8 cellular contexts compared by ENCODE assay signal in the genomic region with DNA sequence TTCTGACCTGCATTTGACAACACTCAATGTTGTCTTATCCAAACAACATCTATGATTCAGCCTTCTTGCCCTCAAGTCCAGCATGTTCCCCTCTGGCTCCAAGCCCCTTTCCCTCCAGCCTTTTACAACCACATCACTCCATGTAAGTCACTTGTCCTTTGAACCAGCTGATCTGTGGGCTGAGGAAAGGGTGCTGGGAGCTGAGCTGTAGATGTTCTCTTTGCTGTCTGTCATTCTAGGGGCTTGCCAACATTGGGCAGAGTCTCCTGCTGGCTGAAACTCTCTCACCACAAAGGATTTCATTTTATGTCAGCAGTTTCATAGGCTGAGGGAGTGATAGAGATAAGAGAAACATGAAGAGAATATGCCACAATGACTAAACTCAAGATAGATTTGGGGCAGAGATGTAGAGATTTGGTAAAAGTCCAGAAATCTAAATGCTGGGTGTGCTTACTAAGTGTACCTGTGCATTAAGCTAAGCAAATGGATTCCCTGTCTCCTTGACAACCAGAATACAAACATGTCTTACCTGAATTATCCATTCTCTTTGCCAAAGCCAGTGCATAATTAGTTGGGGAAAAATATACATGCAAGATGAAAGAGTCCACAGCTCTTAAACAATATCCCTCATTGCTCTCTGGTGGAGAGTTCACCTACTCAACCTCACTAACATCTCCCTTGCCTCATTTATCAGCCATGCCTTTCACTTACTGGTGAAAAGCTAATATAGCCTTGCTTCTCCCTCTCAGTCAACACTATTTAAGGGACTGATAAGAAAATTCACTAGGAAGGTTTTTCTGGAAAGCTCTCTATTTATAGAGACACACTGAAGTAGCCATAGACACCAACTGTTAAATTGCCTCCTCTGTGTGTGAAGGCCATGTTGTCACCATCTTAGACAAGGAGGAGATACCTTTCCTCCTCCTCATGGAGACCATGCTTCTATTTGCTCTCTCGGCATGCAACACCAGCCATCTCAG.
DNase-seq lines count a peak whose midpoint lies in the region; ATAC-seq and TF ChIP-seq lines count a peak whose summit lies in the region.

No MANE protein-coding gene starts in this region.

- POLR2A ChIA-PET in Caco-2 (lab: Charles Lee), result no interaction called here

- CTCF ChIA-PET in Caco-2 (lab: Charles Lee), result interaction anchor here (0.7 kb wide), 1 partner anchor 236 kb away, joined by 3 read pairs; no protein-coding TSS in a partner anchor

- no peaks in the 10 kb centered on the region for H3K27me3 Mint-ChIP-seq in Caco-2 (ENCODE audit: insufficient read depth, unreplicated experiment)

- peak overlapping the region; percentile 9 for H3K27ac Mint-ChIP-seq in Caco-2 (ENCODE audit: unreplicated experiment)

- H3K27me3 ChIP-seq in Caco-2 (replicated peaks; ENCODE audit: control insufficient read depth, insufficient read depth, low read length) (no peaks in the 10 kb centered on the region), brain microvascular endothelial cell (replicated peaks) (no peaks in the 10 kb centered on the region)

- BruUV-seq in Caco-2 (replicated peaks; lab: Mats Ljungman, UMichigan), result no TSS peak

- no peak overlapping the region for H3K4me3 ChIP-seq in Caco-2 (ENCODE audit: low read depth, low read length)
- H3K4me3 ChIP-seq in brain microvascular endothelial cell (ENCODE audit: low read depth, low read length), result no peak overlapping the region

- no peaks in the 10 kb centered on the region for H3K9me3 ChIP-seq in Caco-2

- in situ Hi-C loops in brain microvascular endothelial cell (cut with HindIII; ENCODE audit: low pct_ligation_motif_present, low sequenced_read_pairs), result no loop called here

- peaks cover 6% of the 10 kb centered on the region for H3K36me3 Mint-ChIP-seq in Caco-2 (ENCODE audit: insufficient read depth, unreplicated experiment)

- ATAC-seq in GM19397 (IDR thresholded peaks at IDR 0.05; ENCODE audit: unreplicated experiment) (peak; percentile 83), HG03520 (IDR thresholded peaks at IDR 0.05; ENCODE audit: unreplicated experiment) (peak; percentile 77)

- peaks cover 32% of the 10 kb centered on the region for H3K4me1 Mint-ChIP-seq in Caco-2 (ENCODE audit: low read depth, unreplicated experiment)

- H3K9me3 Mint-ChIP-seq in Caco-2 (ENCODE audit: unreplicated experiment), result no peaks in the 10 kb centered on the region

- DNase-seq in Caco-2 (no peak), brain microvascular endothelial cell (peak; percentile 60), AG08395 (ENCODE audit: low spot score) (no peak), NCI-H524 (lab: John Stamatoyannopoulos, UW) (no peak), NCI-H187 (lab: John Stamatoyannopoulos, UW) (no peak), NCI-H2227 (lab: John Stamatoyannopoulos, UW; ENCODE audit: unreplicated experiment) (no peak)

- TF ChIP-seq CTCF in Caco-2 (IDR thresholded peaks at IDR 0.05; ENCODE audit: insufficient read depth in 1 of 2, low read depth in 1 of 2, low read length in 1 of 2, severe bottlenecking in 1 of 2, unreplicated experiment in 1 of 2) (no peak), brain microvascular endothelial cell (IDR thresholded peaks at IDR 0.05; ENCODE audit: low read depth, low read length, missing control alignments) (no peak)

- no peak overlapping the region for H3K4me3 Mint-ChIP-seq in Caco-2 (ENCODE audit: unreplicated experiment)

- H3K36me3 ChIP-seq in Caco-2 (ENCODE audit: control insufficient read depth, insufficient read depth, low read length), result no peaks in the 10 kb centered on the region
- no peaks in the 10 kb centered on the region for H3K36me3 ChIP-seq in brain microvascular endothelial cell (replicated peaks)

- H3K27ac ChIP-seq in brain microvascular endothelial cell, result peak overlapping the region; percentile 14

- intact Hi-C loops in Caco-2 (cut with micrococcal nuclease; ENCODE audit: unreplicated experiment), result no loop called here

- peaks cover 24% of the 10 kb centered on the region for H3K4me1 ChIP-seq in Caco-2
